Comparison of ENCODE assay signal across 1 cellular context in the genomic region with DNA sequence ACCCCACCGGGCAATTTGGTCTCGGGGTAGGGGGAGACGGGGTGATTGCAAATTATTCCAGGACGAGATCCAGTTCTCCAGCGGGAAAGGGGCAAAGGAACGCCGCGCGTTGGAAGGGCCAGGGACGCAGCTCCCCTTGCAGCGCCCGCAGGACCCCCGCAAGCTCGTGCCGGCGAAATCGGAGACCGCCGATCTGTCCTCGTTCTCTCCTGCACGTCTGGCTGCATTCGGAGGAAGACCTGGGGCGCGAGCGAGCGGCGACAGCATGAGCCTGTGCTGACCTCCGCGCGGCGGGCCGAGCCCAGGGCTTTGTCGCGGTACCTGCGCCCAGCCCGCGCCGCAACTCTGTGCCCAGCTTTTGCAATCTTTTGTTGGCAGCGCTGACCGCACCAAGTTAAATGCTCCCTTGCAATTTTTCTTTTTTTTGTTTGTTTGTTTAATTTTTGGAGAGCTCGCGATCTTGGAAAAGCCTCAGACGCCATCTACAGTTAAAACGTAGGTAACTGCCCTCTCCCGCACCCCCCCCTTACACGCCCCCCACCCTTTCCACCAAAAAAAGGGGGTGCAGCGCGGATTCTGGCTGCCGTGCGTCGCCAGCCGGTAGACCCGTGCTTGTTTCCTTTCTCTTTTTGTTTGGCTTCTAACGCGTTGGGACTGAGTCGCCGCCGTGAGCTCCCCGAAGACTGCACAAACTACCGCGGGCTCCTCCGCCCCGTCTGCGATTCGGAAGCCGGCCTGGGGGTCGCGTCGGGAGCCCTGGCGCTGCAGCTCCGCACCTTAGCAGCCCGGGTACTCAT.
TF ChIP-seq lines count a peak whose summit lies in the region.

No MANE protein-coding gene starts in this region.

TF ChIP-seq in SK-N-SH, 30 proteins besides CTCF, POLR2A, EP300 and RAD21 (continued from another document):
- TF ChIP-seq NFIC (IDR thresholded peaks at IDR 0.05; ENCODE audit: borderline replicate concordance) (no peak), GATA2 (CRISPR knock-in tag; IDR thresholded peaks at IDR 0.05) (no peak), FOXJ3 (CRISPR knock-in tag; IDR thresholded peaks at IDR 0.05) (no peak), MEF2A (IDR thresholded peaks at IDR 0.05; ENCODE audit: borderline replicate concordance, low read depth) (peak; percentile 31; the same call in 1 of the 2 replicates), FOXM1 (IDR thresholded peaks at IDR 0.05; ENCODE audit: low read depth) (peak; percentile 31; the same call in 1 of the 2 replicates), SMC3 (IDR thresholded peaks at IDR 0.05; ENCODE audit: low read depth, low read length) (peak; percentile 21), FOSL2 (IDR thresholded peaks at IDR 0.05; ENCODE audit: borderline replicate concordance, low read depth) (no peak), JUND (IDR thresholded peaks at IDR 0.05) (no peak), TCF12 (IDR thresholded peaks at IDR 0.05) (no peak), SIN3A (IDR thresholded peaks at IDR 0.05; ENCODE audit: borderline replicate concordance, low read depth, low read length) (0 out of 2 replicates have a peak, but pooled peaks have one; percentile 8), EZH2phosphoT487 (IDR thresholded peaks at IDR 0.05; ENCODE audit: borderline replicate concordance, low read depth) (no peak), CHD2 (IDR thresholded peaks at IDR 0.05; ENCODE audit: low read length, partially characterized antibody) (no peak), POLR2AphosphoS5 (IDR thresholded peaks at IDR 0.05; ENCODE audit: low read depth, low read length) (peak; percentile 8; the same call in 1 of the 2 replicates), NRF1 (IDR thresholded peaks at IDR 0.05; ENCODE audit: low read depth, low read length) (no peak)
- TF ChIP-seq, protein P1, sequence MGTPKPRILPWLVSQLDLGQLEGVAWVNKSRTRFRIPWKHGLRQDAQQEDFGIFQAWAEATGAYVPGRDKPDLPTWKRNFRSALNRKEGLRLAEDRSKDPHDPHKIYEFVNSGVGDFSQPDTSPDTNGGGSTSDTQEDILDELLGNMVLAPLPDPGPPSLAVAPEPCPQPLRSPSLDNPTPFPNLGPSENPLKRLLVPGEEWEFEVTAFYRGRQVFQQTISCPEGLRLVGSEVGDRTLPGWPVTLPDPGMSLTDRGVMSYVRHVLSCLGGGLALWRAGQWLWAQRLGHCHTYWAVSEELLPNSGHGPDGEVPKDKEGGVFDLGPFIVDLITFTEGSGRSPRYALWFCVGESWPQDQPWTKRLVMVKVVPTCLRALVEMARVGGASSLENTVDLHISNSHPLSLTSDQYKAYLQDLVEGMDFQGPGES (IDR thresholded peaks at IDR 0.05; ENCODE audit: low read depth, low read length) = no peak
- TF ChIP-seq, protein P2, sequence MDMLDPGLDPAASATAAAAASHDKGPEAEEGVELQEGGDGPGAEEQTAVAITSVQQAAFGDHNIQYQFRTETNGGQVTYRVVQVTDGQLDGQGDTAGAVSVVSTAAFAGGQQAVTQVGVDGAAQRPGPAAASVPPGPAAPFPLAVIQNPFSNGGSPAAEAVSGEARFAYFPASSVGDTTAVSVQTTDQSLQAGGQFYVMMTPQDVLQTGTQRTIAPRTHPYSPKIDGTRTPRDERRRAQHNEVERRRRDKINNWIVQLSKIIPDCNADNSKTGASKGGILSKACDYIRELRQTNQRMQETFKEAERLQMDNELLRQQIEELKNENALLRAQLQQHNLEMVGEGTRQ (IDR thresholded peaks at IDR 0.05; ENCODE audit: borderline replicate concordance, low read depth, low read length) = no peak
- TF ChIP-seq, protein P3, sequence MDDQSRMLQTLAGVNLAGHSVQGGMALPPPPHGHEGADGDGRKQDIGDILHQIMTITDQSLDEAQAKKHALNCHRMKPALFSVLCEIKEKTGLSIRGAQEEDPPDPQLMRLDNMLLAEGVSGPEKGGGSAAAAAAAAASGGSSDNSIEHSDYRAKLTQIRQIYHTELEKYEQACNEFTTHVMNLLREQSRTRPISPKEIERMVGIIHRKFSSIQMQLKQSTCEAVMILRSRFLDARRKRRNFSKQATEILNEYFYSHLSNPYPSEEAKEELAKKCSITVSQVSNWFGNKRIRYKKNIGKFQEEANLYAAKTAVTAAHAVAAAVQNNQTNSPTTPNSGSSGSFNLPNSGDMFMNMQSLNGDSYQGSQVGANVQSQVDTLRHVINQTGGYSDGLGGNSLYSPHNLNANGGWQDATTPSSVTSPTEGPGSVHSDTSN (IDR thresholded peaks at IDR 0.05) = no peak
- TF ChIP-seq, protein P4, sequence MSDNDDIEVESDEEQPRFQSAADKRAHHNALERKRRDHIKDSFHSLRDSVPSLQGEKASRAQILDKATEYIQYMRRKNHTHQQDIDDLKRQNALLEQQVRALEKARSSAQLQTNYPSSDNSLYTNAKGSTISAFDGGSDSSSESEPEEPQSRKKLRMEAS (IDR thresholded peaks at IDR 0.05; ENCODE audit: low read depth) = no peak; the same call in 1 of the 2 replicates
- TF ChIP-seq, protein P5, sequence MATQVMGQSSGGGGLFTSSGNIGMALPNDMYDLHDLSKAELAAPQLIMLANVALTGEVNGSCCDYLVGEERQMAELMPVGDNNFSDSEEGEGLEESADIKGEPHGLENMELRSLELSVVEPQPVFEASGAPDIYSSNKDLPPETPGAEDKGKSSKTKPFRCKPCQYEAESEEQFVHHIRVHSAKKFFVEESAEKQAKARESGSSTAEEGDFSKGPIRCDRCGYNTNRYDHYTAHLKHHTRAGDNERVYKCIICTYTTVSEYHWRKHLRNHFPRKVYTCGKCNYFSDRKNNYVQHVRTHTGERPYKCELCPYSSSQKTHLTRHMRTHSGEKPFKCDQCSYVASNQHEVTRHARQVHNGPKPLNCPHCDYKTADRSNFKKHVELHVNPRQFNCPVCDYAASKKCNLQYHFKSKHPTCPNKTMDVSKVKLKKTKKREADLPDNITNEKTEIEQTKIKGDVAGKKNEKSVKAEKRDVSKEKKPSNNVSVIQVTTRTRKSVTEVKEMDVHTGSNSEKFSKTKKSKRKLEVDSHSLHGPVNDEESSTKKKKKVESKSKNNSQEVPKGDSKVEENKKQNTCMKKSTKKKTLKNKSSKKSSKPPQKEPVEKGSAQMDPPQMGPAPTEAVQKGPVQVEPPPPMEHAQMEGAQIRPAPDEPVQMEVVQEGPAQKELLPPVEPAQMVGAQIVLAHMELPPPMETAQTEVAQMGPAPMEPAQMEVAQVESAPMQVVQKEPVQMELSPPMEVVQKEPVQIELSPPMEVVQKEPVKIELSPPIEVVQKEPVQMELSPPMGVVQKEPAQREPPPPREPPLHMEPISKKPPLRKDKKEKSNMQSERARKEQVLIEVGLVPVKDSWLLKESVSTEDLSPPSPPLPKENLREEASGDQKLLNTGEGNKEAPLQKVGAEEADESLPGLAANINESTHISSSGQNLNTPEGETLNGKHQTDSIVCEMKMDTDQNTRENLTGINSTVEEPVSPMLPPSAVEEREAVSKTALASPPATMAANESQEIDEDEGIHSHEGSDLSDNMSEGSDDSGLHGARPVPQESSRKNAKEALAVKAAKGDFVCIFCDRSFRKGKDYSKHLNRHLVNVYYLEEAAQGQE (IDR thresholded peaks at IDR 0.05; ENCODE audit: low read depth, low read length) = no peak
- TF ChIP-seq, protein P6, sequence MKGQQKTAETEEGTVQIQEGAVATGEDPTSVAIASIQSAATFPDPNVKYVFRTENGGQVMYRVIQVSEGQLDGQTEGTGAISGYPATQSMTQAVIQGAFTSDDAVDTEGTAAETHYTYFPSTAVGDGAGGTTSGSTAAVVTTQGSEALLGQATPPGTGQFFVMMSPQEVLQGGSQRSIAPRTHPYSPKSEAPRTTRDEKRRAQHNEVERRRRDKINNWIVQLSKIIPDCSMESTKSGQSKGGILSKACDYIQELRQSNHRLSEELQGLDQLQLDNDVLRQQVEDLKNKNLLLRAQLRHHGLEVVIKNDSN (IDR thresholded peaks at IDR 0.05; ENCODE audit: borderline replicate concordance, low read depth) = 0 out of 2 replicates have a peak, but pooled peaks have one; percentile 9
